In the genomic region with DNA sequence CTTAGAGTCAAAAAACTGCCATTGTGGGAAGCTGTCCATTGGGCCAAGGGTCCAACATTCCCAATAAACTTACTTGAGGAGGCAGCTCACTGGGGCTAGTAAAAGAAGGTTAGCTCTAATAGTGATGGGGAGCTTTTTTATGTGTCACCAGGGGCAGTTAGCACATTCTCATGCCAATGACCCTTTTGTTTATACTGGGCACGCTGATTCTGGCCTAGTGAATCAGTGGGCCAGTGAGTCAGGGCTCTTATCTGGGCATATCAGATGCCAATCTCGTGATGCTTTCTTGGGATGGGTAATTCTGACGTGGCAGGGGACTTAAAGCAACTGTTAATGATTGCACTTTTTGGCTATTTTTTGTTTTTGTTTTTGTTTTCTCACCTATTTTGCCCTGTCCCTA, we compare ENCODE assay signal across 16 cellular contexts. TPM values are rescaled to one million over a fixed set of nuclear protein-coding genes. Genes with fewer than 3 reads are reported as not detected.
DNase-seq lines count a peak whose midpoint lies in the region; ATAC-seq, FAIRE-seq and TF ChIP-seq lines count a peak whose summit lies in the region.
"Had no signal": no experiment of that assay in that cellular context is flagged by ENCODE, and none has a peak within 500 bp of the region (broad histone marks: within the 10 kb centered on the region; RNA-seq: fewer than 3 reads in every experiment).

No MANE protein-coding gene starts in this region.

- CTCF ChIA-PET in Calu3 (lab: Charles Lee) (interaction anchor here (0.6 to 1.9 kb wide), 3 partner anchors 8 to 31 kb away, joined by 3 to 11 read pairs (median 5); no protein-coding TSS in a partner anchor), PC-3 (lab: Charles Lee) (interaction anchor here (1.0 kb wide), 1 partner anchor 27 kb away, joined by 5 read pairs; no protein-coding TSS in a partner anchor), endothelial cell of umbilical vein (lab: Charles Lee) (interaction anchor here (0.9 to 2.0 kb wide), 3 partner anchors 15 to 27 kb away, joined by 3 to 12 read pairs (median 3); no protein-coding TSS in a partner anchor)

- no peaks in the 10 kb centered on the region for H3K36me3 Mint-ChIP-seq in Calu3 (ENCODE audit: insufficient read depth, unreplicated experiment)
- H3K36me3 Mint-ChIP-seq: activated naive CD4-positive, alpha-beta T cell treated with anti-CD3 and anti-CD28 coated beads, Interleukin-2, amount 50 U/mL, for 24 hours had no signal

- ATAC-seq in PC-3 (peak; percentile 88), GM18858 (IDR thresholded peaks at IDR 0.05; ENCODE audit: unreplicated experiment) (no peak)
- ATAC-seq: left ventricle myocardium superior; pancreas; stimulated activated naive CD8-positive, alpha-beta T cell treated with anti-CD3 and anti-CD28 coated beads, Interleukin-15, Interleukin-2, amounts not matched to agents 100 U/mL and 50 U/mL, for 24 hours had no signal

- no peak overlapping the region for H3K4me3 Mint-ChIP-seq in Calu3 (ENCODE audit: low read depth, unreplicated experiment)
- H3K4me3 Mint-ChIP-seq: activated naive CD4-positive, alpha-beta T cell treated with anti-CD3 and anti-CD28 coated beads, Interleukin-2, amount 50 U/mL, for 24 hours; dendritic cell treated with granulocyte-macrophage colony-stimulating factor and Interleukin-4, amounts not matched to agents 40 ng/mL and 50 ng/mL, for 4 days had no signal

- DNase-seq in Calu3 (peak; percentile 51), PC-3 (peak; percentile 95), endothelial cell of umbilical vein (ENCODE audit: low read depth, low spot score) (peak; percentile 59), osteoblast (ENCODE audit: insufficient read length, low spot score, missing footprints) (peak; percentile 58), anterior cingulate cortex (lab: John Stamatoyannopoulos, UW) (no peak), T-helper 9 cell (no peak), COLO668 (lab: John Stamatoyannopoulos, UW; ENCODE audit: unreplicated experiment) (no peak)
- DNase-seq: GOT3; left ventricle myocardium superior; NCI-H1694; pancreas; stimulated activated naive CD8-positive, alpha-beta T cell treated with anti-CD3 and anti-CD28 coated beads, Interleukin-15, Interleukin-2, amounts not matched to agents 100 U/mL and 50 U/mL, for 24 hours had no signal

- peak overlapping the region; percentile 40; the same call in 1 of the 2 replicates for H3K4me3 ChIP-seq in PC-3 (ENCODE audit: low read length)
- H3K4me3 ChIP-seq in endothelial cell of umbilical vein (replicated peaks in 1 of 3; ENCODE audit: insufficient read depth in 1 of 3, low read depth in 1 of 3, low read length in 3 of 3): no peak overlapping the region
- H3K4me3 ChIP-seq in osteoblast (ENCODE audit: insufficient read depth, low read length): no peak overlapping the region
- H3K4me3 ChIP-seq: pancreas had no signal

- no peak overlapping the region for H2AFZ ChIP-seq in PC-3 (ENCODE audit: low read length)
- H2AFZ ChIP-seq in endothelial cell of umbilical vein (ENCODE audit: low read depth, low read length): no peak overlapping the region
- H2AFZ ChIP-seq in osteoblast (ENCODE audit: low read length): no peak overlapping the region

- H3K4me2 ChIP-seq in PC-3 (ENCODE audit: low read length): peak overlapping the region; percentile 70
- H3K4me2 ChIP-seq in endothelial cell of umbilical vein (ENCODE audit: insufficient read depth, low read length): peak overlapping the region; percentile 17
- no peak overlapping the region for H3K4me2 ChIP-seq in osteoblast (ENCODE audit: insufficient read depth, low read length)

- H3K9ac ChIP-seq in PC-3 (ENCODE audit: low read length) (peak overlapping the region; percentile 81), endothelial cell of umbilical vein (replicated peaks; ENCODE audit: extremely low read depth, insufficient read depth, low read length) (no peak overlapping the region)

- peak overlapping the region; percentile 52 for H3K27ac Mint-ChIP-seq in Calu3 (ENCODE audit: unreplicated experiment)
- H3K27ac Mint-ChIP-seq: activated naive CD4-positive, alpha-beta T cell treated with anti-CD3 and anti-CD28 coated beads, Interleukin-2, amount 50 U/mL, for 24 hours; dendritic cell treated with granulocyte-macrophage colony-stimulating factor and Interleukin-4, amounts not matched to agents 40 ng/mL and 50 ng/mL, for 4 days had no signal

- H3F3A ChIP-seq in PC-3 (ENCODE audit: low read length, unreplicated experiment): peaks cover 4% of the 10 kb centered on the region

- BruUV-seq in Calu3 (replicated peaks; lab: Mats Ljungman, UMichigan) (no TSS peak), PC-3 (replicated peaks; lab: Mats Ljungman, UMichigan) (no TSS peak), endothelial cell of umbilical vein (replicated peaks; lab: Mats Ljungman, UMichigan) (no TSS peak)

- H3K36me3 ChIP-seq in PC-3 (ENCODE audit: low read depth, low read length) (no peaks in the 10 kb centered on the region), endothelial cell of umbilical vein (ENCODE audit: control insufficient read depth in 2 of 2, extremely low read depth in 1 of 2, insufficient read depth in 2 of 2, low read length in 2 of 2) (no peaks in the 10 kb centered on the region), osteoblast (ENCODE audit: insufficient read depth, low read length) (no peaks in the 10 kb centered on the region)
- H3K36me3 ChIP-seq: pancreas had no signal

- intact Hi-C loops in Calu3 (cut with micrococcal nuclease; ENCODE audit: unreplicated experiment): loop anchor here (1.0 to 2.0 kb wide), 2 partner anchors 20 to 28 kb away; no protein-coding TSS in a partner anchor
- intact Hi-C loops in PC-3 (cut with micrococcal nuclease): loop anchor here (2.0 kb wide), 1 partner anchor 18 kb away; no protein-coding TSS in a partner anchor
- intact Hi-C loops in endothelial cell of umbilical vein (cut with micrococcal nuclease): no loop called here

- dilution Hi-C loops in endothelial cell of umbilical vein (cut with MboI; ENCODE audit: extremely low pct_ligation_motif_present, low sequenced_read_pairs): no loop called here

- no peak for TF ChIP-seq POLR2A in endothelial cell of umbilical vein (IDR thresholded peaks at IDR 0.05; ENCODE audit: low read depth, low read length)

- H3K9me2 ChIP-seq in PC-3 (replicated peaks; ENCODE audit: low read length): no peaks in the 10 kb centered on the region

- no peaks in the 10 kb centered on the region for H4K20me1 ChIP-seq in PC-3 (ENCODE audit: low read length)
- no peaks in the 10 kb centered on the region for H4K20me1 ChIP-seq in endothelial cell of umbilical vein (replicated peaks; ENCODE audit: control insufficient read depth, extremely low read depth, insufficient read depth, low read length)
- no peaks in the 10 kb centered on the region for H4K20me1 ChIP-seq in osteoblast (ENCODE audit: insufficient read depth, low read length)

- H3K9me1 ChIP-seq in endothelial cell of umbilical vein (replicated peaks; ENCODE audit: control insufficient read depth, extremely low read depth, insufficient read depth, low read length): no peaks in the 10 kb centered on the region

- H3K27ac ChIP-seq in PC-3 (ENCODE audit: low read length) (peak overlapping the region; percentile 99), endothelial cell of umbilical vein (ENCODE audit: insufficient read depth, low read depth, low read length) (peak overlapping the region; percentile 44), osteoblast (ENCODE audit: low read depth, low read length) (peak overlapping the region; percentile 67)
- H3K27ac ChIP-seq: pancreas had no signal

- POLR2A ChIA-PET in PC-3 (lab: Charles Lee; ENCODE audit: unreplicated experiment) (no interaction called here), endothelial cell of umbilical vein (lab: Charles Lee) (interaction anchor here (1.2 kb wide), 1 partner anchor 16 kb away, joined by 6 read pairs; no protein-coding TSS in a partner anchor)

- H3K79me2 ChIP-seq in PC-3 (ENCODE audit: low read length): no peaks in the 10 kb centered on the region
- no peaks in the 10 kb centered on the region for H3K79me2 ChIP-seq in endothelial cell of umbilical vein (ENCODE audit: control insufficient read depth, insufficient read depth, low read length)
- no peaks in the 10 kb centered on the region for H3K79me2 ChIP-seq in osteoblast (ENCODE audit: insufficient read depth, low read length)

- peak; percentile 78 for FAIRE-seq in endothelial cell of umbilical vein (lab: Jason Lieb, UNC)
- FAIRE-seq: GM19239, pancreas had no signal

- peaks cover 48% of the 10 kb centered on the region for H3K4me1 ChIP-seq in PC-3 (ENCODE audit: insufficient read depth, low read length)
- peaks cover 15% of the 10 kb centered on the region for H3K4me1 ChIP-seq in endothelial cell of umbilical vein (ENCODE audit: control insufficient read depth, extremely low read depth, insufficient read depth, low read length)
- no peaks in the 10 kb centered on the region for H3K4me1 ChIP-seq in osteoblast (ENCODE audit: insufficient read depth, low read length)
- H3K4me1 ChIP-seq: pancreas had no signal

- H3K27me3 Mint-ChIP-seq in Calu3 (ENCODE audit: unreplicated experiment): no peaks in the 10 kb centered on the region

- H3K9me3 ChIP-seq in PC-3 (ENCODE audit: low read length) (no peaks in the 10 kb centered on the region), endothelial cell of umbilical vein (replicated peaks; ENCODE audit: control insufficient read depth, insufficient read depth, low read length) (no peaks in the 10 kb centered on the region), osteoblast (ENCODE audit: low read depth, low read length) (no peaks in the 10 kb centered on the region)
- H3K9me3 ChIP-seq: pancreas had no signal

- H3K9me3 Mint-ChIP-seq in Calu3 (ENCODE audit: low read depth, unreplicated experiment): peaks cover 10% of the 10 kb centered on the region
- H3K9me3 Mint-ChIP-seq: activated naive CD4-positive, alpha-beta T cell treated with anti-CD3 and anti-CD28 coated beads, Interleukin-2, amount 50 U/mL, for 24 hours; dendritic cell treated with granulocyte-macrophage colony-stimulating factor and Interleukin-4, amounts not matched to agents 40 ng/mL and 50 ng/mL, for 4 days had no signal

- peaks cover 32% of the 10 kb centered on the region for H3K4me1 Mint-ChIP-seq in Calu3 (ENCODE audit: low read depth, unreplicated experiment)

- H3K27me3 ChIP-seq in PC-3 (ENCODE audit: low read length) (no peaks in the 10 kb centered on the region), endothelial cell of umbilical vein (ENCODE audit: control insufficient read depth in 2 of 2, insufficient read depth in 2 of 2, low read length in 2 of 2) (no peaks in the 10 kb centered on the region), osteoblast (ENCODE audit: insufficient read depth, low read length) (no peaks in the 10 kb centered on the region)
- H3K27me3 ChIP-seq: pancreas had no signal

- TF ChIP-seq CTCF in Calu3 (IDR thresholded peaks at IDR 0.05; ENCODE audit: unreplicated experiment) (no peak), PC-3 (conservative IDR thresholded peaks at IDR 0.05; ENCODE audit: low read depth, low read length) (no peak), endothelial cell of umbilical vein (IDR thresholded peaks at IDR 0.05; ENCODE audit: extremely low read depth in 1 of 2, insufficient read depth in 1 of 2, low read depth in 1 of 2, low read length in 2 of 2) (no peak), osteoblast (IDR thresholded peaks at IDR 0.05; ENCODE audit: extremely low read depth, low read depth, low read length) (no peak)

RNA-seq across cellular contexts. Expression of gene TCEAL1, which starts 27.8 kb away (rescaled TPM):
- total RNA-seq in Calu3 (2022): 16.4 and 17.1 TPM in 2 replicates
- 22.8 and 26.3 TPM in 2 replicates for total RNA-seq in PC-3 (2014; rRNA removed)
- 14.6 and 18.5 TPM in 2 replicates for total RNA-seq in endothelial cell of umbilical vein
- polyA plus RNA-seq in endothelial cell of umbilical vein: 12.8 and 18.6 TPM in 2 replicates
- polyA plus RNA-seq in endothelial cell of umbilical vein (2011; cell fraction: cytosol; rRNA removed): 27.8 and 28.0 TPM in 2 replicates
- polyA plus RNA-seq in endothelial cell of umbilical vein (2011; cell fraction: nucleus; rRNA removed): 19.5 and 25.9 TPM in 2 replicates
- polyA plus RNA-seq in endothelial cell of umbilical vein (2012): 14.8 and 20.1 TPM in 2 replicates
- 5.7 and 8.6 TPM in 2 replicates for polyA minus RNA-seq in endothelial cell of umbilical vein
- 7.0 TPM for polyA minus RNA-seq in endothelial cell of umbilical vein (2011; cell fraction: cytosol; rRNA and poly(A)+ RNA removed)
- polyA minus RNA-seq in endothelial cell of umbilical vein (2011; cell fraction: nucleus; rRNA and poly(A)+ RNA removed): 2.9 and 3.2 TPM in 2 replicates
- total RNA-seq in osteoblast: 33.0 and 38.7 TPM in 2 replicates

RNA-seq across cellular contexts. Expression of gene MORF4L2, which starts 29.9 kb away (rescaled TPM):
- total RNA-seq in Calu3 (2022) (388 and 438 TPM in 2 replicates), PC-3 (2014; rRNA removed) (349 and 414 TPM in 2 replicates), endothelial cell of umbilical vein (414 and 445 TPM in 2 replicates), osteoblast (678 and 953 TPM in 2 replicates)
- 208 and 331 TPM in 2 replicates for polyA plus RNA-seq in endothelial cell of umbilical vein
- 444 and 471 TPM in 2 replicates for polyA plus RNA-seq in endothelial cell of umbilical vein (2011; cell fraction: cytosol; rRNA removed)
- 315 and 479 TPM in 2 replicates for polyA plus RNA-seq in endothelial cell of umbilical vein (2011; cell fraction: nucleus; rRNA removed)
- 497 and 598 TPM in 2 replicates for polyA plus RNA-seq in endothelial cell of umbilical vein (2012)
- polyA minus RNA-seq in endothelial cell of umbilical vein: 191 and 193 TPM in 2 replicates
- 103 TPM for polyA minus RNA-seq in endothelial cell of umbilical vein (2011; cell fraction: cytosol; rRNA and poly(A)+ RNA removed)
- polyA minus RNA-seq in endothelial cell of umbilical vein (2011; cell fraction: nucleus; rRNA and poly(A)+ RNA removed): 91.8 and 122 TPM in 2 replicates

RNA-seq across cellular contexts. Expression of gene TCEAL3, which starts 48.9 kb away (rescaled TPM):
- total RNA-seq in Calu3 (2022) (9.1 TPM in 2 replicates), PC-3 (2014; rRNA removed) (18.3 and 21.1 TPM in 2 replicates), endothelial cell of umbilical vein (21.3 and 23.7 TPM in 2 replicates), osteoblast (12.7 and 13.0 TPM in 2 replicates)
- 6.9 and 8.9 TPM in 2 replicates for polyA plus RNA-seq in endothelial cell of umbilical vein
- polyA plus RNA-seq in endothelial cell of umbilical vein (2011; cell fraction: cytosol; rRNA removed): 15.8 and 16.9 TPM in 2 replicates
- polyA plus RNA-seq in endothelial cell of umbilical vein (2011; cell fraction: nucleus; rRNA removed): 4.9 and 6.9 TPM in 2 replicates
- 32.7 and 41.9 TPM in 2 replicates for polyA plus RNA-seq in endothelial cell of umbilical vein (2012)
- 4.1 and 6.9 TPM in 2 replicates for polyA minus RNA-seq in endothelial cell of umbilical vein
- polyA minus RNA-seq in endothelial cell of umbilical vein (2011; cell fraction: cytosol; rRNA and poly(A)+ RNA removed): not detected
- polyA minus RNA-seq in endothelial cell of umbilical vein (2011; cell fraction: nucleus; rRNA and poly(A)+ RNA removed): 1.2 TPM in 2 replicates

RNA-seq across cellular contexts. Expression of gene TMEM31, which starts 54.1 kb away (rescaled TPM):
- total RNA-seq in Calu3 (2022): not detected in 2 replicates
- total RNA-seq in PC-3 (2014; rRNA removed): 0.40 TPM in 1 of 2 replicates, not detected in the other
- not detected in 2 replicates for total RNA-seq in endothelial cell of umbilical vein
- 0.19 TPM in 1 of 2 replicates, not detected in the other for polyA plus RNA-seq in endothelial cell of umbilical vein
- polyA plus RNA-seq in endothelial cell of umbilical vein (2011; cell fraction: cytosol; rRNA removed): not detected in 2 replicates
- polyA plus RNA-seq in endothelial cell of umbilical vein (2011; cell fraction: nucleus; rRNA removed): not detected in 2 replicates
- not detected in 2 replicates for polyA plus RNA-seq in endothelial cell of umbilical vein (2012)
- not detected in 2 replicates for polyA minus RNA-seq in endothelial cell of umbilical vein
- not detected for polyA minus RNA-seq in endothelial cell of umbilical vein (2011; cell fraction: cytosol; rRNA and poly(A)+ RNA removed)
- polyA minus RNA-seq in endothelial cell of umbilical vein (2011; cell fraction: nucleus; rRNA and poly(A)+ RNA removed): not detected in 2 replicates
- not detected in 2 replicates for total RNA-seq in osteoblast
- total RNA-seq: left ventricle myocardium superior, pancreas had no signal

Comparison
In these comparisons a context has a peak if more than half of its experiments do, and no peak if none do; other contexts are left out.
1. DNase-seq: peak in Calu3 (single experiment), PC-3 (single experiment), endothelial cell of umbilical vein (single experiment) and osteoblast (single experiment); none in anterior cingulate cortex (0 of 58), T-helper 9 cell (single experiment) and COLO668 (single experiment).
2. H3K27ac ChIP-seq: peak in every context shown above with its lines; median percentile 99 in PC-3; 67 in osteoblast; 44 in endothelial cell of umbilical vein.